8 cellular contexts compared by ENCODE assay signal in genomic region chr7:75565129-75565528, GRCh38.
DNase-seq lines count a peak whose midpoint lies in the region; ATAC-seq and TF ChIP-seq lines count a peak whose summit lies in the region.

No MANE protein-coding gene starts in this region.

- peaks cover 7% of the 10 kb centered on the region for H3K4me1 Mint-ChIP-seq in activated CD8-positive, alpha-beta memory T cell treated with anti-CD3 and anti-CD28 coated beads, Interleukin-2, amount 10 ng/mL, durations not matched to agents 7 days and 5 days

- ATAC-seq in HG03520 (IDR thresholded peaks at IDR 0.05; ENCODE audit: unreplicated experiment), result no peak
- no peak for ATAC-seq in activated CD8-positive, alpha-beta memory T cell treated with anti-CD3 and anti-CD28 coated beads, Interleukin-2, amount 10 ng/mL, durations not matched to agents 7 days and 5 days
- ATAC-seq in HG03565 (IDR thresholded peaks at IDR 0.05; ENCODE audit: unreplicated experiment), result no peak

- no peak overlapping the region for H3K4me3 Mint-ChIP-seq in activated CD8-positive, alpha-beta memory T cell treated with anti-CD3 and anti-CD28 coated beads, Interleukin-2, amount 10 ng/mL, durations not matched to agents 7 days and 5 days

- DNase-seq in EL (peak; percentile 94), RWPE1 (ENCODE audit: low spot score) (peak; percentile 87), fibroblast of the conjunctiva (ENCODE audit: low read depth) (peak; percentile 63), pulmonary artery endothelial cell (ENCODE audit: low read depth, low spot score) (peak; percentile 87), inferior parietal cortex (ENCODE audit: extremely low spot score) (no peak)
- DNase-seq in activated CD8-positive, alpha-beta memory T cell treated with anti-CD3 and anti-CD28 coated beads, Interleukin-2, amount 10 ng/mL, durations not matched to agents 7 days and 5 days, result no peak

- POLR2A ChIA-PET in RWPE1 (lab: Yijun Ruan, JAX; ENCODE audit: low non-redundant PET), result no interaction called here

- H3K36me3 Mint-ChIP-seq in activated CD8-positive, alpha-beta memory T cell treated with anti-CD3 and anti-CD28 coated beads, Interleukin-2, amount 10 ng/mL, durations not matched to agents 7 days and 5 days, result peaks cover 24% of the 10 kb centered on the region

- H3K27me3 Mint-ChIP-seq in activated CD8-positive, alpha-beta memory T cell treated with anti-CD3 and anti-CD28 coated beads, Interleukin-2, amount 10 ng/mL, durations not matched to agents 7 days and 5 days, result no peaks in the 10 kb centered on the region

- no peak for TF ChIP-seq CTCF in RWPE1 (conservative IDR thresholded peaks at IDR 0.05; ENCODE audit: low read depth)

- H3K27ac Mint-ChIP-seq in activated CD8-positive, alpha-beta memory T cell treated with anti-CD3 and anti-CD28 coated beads, Interleukin-2, amount 10 ng/mL, durations not matched to agents 7 days and 5 days, result no peak overlapping the region

- peaks cover 10% of the 10 kb centered on the region for H3K9me3 Mint-ChIP-seq in activated CD8-positive, alpha-beta memory T cell treated with anti-CD3 and anti-CD28 coated beads, Interleukin-2, amount 10 ng/mL, durations not matched to agents 7 days and 5 days (ENCODE audit: low read depth)

- CTCF ChIA-PET in RWPE1 (lab: Yijun Ruan, JAX), result interaction anchor here (0.6 kb wide), 1 partner anchor 52 kb away, joined by 4 read pairs; no protein-coding TSS in a partner anchor
- CTCF ChIA-PET in activated CD8-positive, alpha-beta memory T cell treated with anti-CD3 and anti-CD28 coated beads, Interleukin-2, amount 10 ng/mL, durations not matched to agents 7 days and 5 days (lab: Charles Lee), result interaction anchor here (1.1 kb wide), 1 partner anchor 197 kb away, joined by 3 read pairs; no protein-coding TSS in a partner anchor

- H3K27ac ChIP-seq in RWPE1, result peak overlapping the region; percentile 70

Comparison
In these comparisons a context has a peak if more than half of its experiments do, and no peak if none do; other contexts are left out.
1. DNase-seq: peak in EL (single experiment), RWPE1 (single experiment), fibroblast of the conjunctiva (single experiment) and pulmonary artery endothelial cell (single experiment); none in inferior parietal cortex (single experiment) and activated CD8-positive, alpha-beta memory T cell treated with anti-CD3 and anti-CD28 coated beads, Interleukin-2, amount 10 ng/mL, durations not matched to agents 7 days and 5 days (single experiment).